ENCODE assay signal across 8 cellular contexts in the genomic region with DNA sequence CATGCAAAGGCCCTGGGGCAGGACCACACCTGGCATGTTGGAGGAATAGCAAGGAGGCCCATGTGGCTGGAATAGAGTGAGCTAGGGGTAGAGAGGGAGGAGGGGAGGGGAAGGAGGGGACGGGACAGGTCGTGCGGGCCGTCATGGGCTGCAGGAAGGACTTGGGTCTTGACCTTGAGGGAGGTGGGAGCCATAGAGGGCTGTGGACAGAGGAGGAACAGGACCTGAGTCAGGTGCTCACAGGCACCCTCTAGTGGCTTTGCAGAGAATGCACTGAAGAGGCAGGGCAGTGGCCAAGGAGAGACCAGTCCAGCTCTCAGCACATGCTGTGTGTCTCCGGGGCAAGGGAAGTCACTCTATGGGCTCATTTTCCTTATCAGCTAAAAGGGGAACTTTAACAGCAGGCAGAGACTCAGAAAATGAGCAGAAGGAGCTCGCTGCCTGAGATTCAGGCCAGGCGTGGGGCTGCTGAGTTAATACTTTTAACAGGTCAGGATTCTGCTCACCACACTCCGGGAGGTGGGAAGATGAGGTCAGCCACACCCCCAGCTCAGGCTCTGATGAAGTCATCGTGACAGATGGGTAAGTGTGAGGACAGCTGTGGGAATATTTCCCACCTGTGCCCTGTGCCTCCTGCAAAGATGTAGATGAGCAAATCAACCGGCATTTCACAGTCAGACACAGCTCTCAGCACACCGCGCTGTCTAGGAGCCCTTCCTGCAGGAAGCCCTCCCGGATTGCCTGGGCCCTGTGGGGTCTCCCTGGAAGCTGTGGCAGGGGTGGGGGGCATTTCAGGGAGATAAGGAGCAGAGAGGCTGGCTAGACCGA. TPM values are rescaled to one million over a fixed set of nuclear protein-coding genes. Genes with fewer than 3 reads are reported as not detected.
A peak's percentile ranks its signal among the peaks of the same experiment; 100 is the strongest.
DNase-seq lines count a peak whose midpoint lies in the region; ATAC-seq and TF ChIP-seq lines count a peak whose summit lies in the region.

No MANE protein-coding gene starts in this region.

- H3K27me3 Mint-ChIP-seq in neural progenitor cell (ENCODE audit: insufficient read depth, low read depth) = peaks cover 19% of the 10 kb centered on the region

- no peak overlapping the region for H3K4me3 ChIP-seq in HEK293 (ENCODE audit: low read depth, low read length)
- no peak overlapping the region for H3K4me3 ChIP-seq in OCI-LY3 (ENCODE audit: low read length)
- H3K4me3 ChIP-seq in fibroblast of the aortic adventitia (ENCODE audit: low read depth, low read length) = no peak overlapping the region
- no peak overlapping the region for H3K4me3 ChIP-seq in neural progenitor cell

- H4K20me1 ChIP-seq in OCI-LY3 (ENCODE audit: insufficient read depth, low read length) (no peaks in the 10 kb centered on the region), neural progenitor cell (ENCODE audit: low read depth) (no peaks in the 10 kb centered on the region)

- H3K9me3 Mint-ChIP-seq in neural progenitor cell = no peaks in the 10 kb centered on the region

- H3K27ac ChIP-seq in HEK293 (ENCODE audit: extremely low read depth, low read depth, low read length) (no peak overlapping the region), OCI-LY3 (ENCODE audit: low read length) (no peak overlapping the region), neural progenitor cell (no peak overlapping the region)

- H3K4me1 Mint-ChIP-seq in neural progenitor cell = peaks cover 18% of the 10 kb centered on the region

- ATAC-seq in HG03460 (IDR thresholded peaks at IDR 0.05; ENCODE audit: unreplicated experiment) = no peak
- ATAC-seq in HG03135 (IDR thresholded peaks at IDR 0.05; ENCODE audit: unreplicated experiment) = no peak

- POLR2A ChIA-PET in HEK293 (lab: Yijun Ruan, JAX) = interaction anchor here (0.5 to 1.5 kb wide), 7 partner anchors 35 to 368 kb away, joined by 3 read pairs; no protein-coding TSS in a partner anchor

- no peak overlapping the region for H2AFZ ChIP-seq in OCI-LY3 (ENCODE audit: low read depth, low read length)
- H2AFZ ChIP-seq in neural progenitor cell (replicated peaks) = no peak overlapping the region

- DNase-seq in CD1c-positive myeloid dendritic cell (ENCODE audit: extremely low spot score) = peak; percentile 94
- peak; percentile 47 for DNase-seq in activated T-cell treated with anti-CD3 and anti-CD28 coated beads, Interleukin-2, amount 50 U/mL, for 1 hour
- DNase-seq in fibroblast of the aortic adventitia (ENCODE audit: low read depth) = peak; percentile 61
- peak; percentile 70 for DNase-seq in neural progenitor cell (ENCODE audit: low spot score)

- peak overlapping the region; percentile 85 for H3K27ac Mint-ChIP-seq in neural progenitor cell

- H3K27me3 ChIP-seq in OCI-LY3 (ENCODE audit: low read depth, low read length) (peaks cover 4% of the 10 kb centered on the region; the same call in 1 of the 2 replicates), neural progenitor cell (peaks cover 15% of the 10 kb centered on the region)

- H3K36me3 ChIP-seq in HEK293 (ENCODE audit: control insufficient read depth in 2 of 2, insufficient read depth in 1 of 2, low read length in 2 of 2) (no peaks in the 10 kb centered on the region), OCI-LY3 (replicated peaks; ENCODE audit: low read depth, low read length) (no peaks in the 10 kb centered on the region), neural progenitor cell (no peaks in the 10 kb centered on the region)

- H3F3A ChIP-seq in neural progenitor cell (ENCODE audit: low read depth) = peaks cover 8% of the 10 kb centered on the region

- H3K9me3 ChIP-seq in HEK293 (ENCODE audit: control insufficient read depth, insufficient read depth, low read depth, low read length) (no peaks in the 10 kb centered on the region), OCI-LY3 (ENCODE audit: insufficient read depth, low read length) (no peaks in the 10 kb centered on the region), neural progenitor cell (ENCODE audit: low read depth) (no peaks in the 10 kb centered on the region)

- TF ChIP-seq CTCF in HEK293 (tag by site-specific recombination; IDR thresholded peaks at IDR 0.05) (peak; percentile 90), OCI-LY3 (IDR thresholded peaks at IDR 0.05; ENCODE audit: low read depth, low read length) (peak; percentile 87), fibroblast of the aortic adventitia (IDR thresholded peaks at IDR 0.05; ENCODE audit: insufficient read depth, low read length) (peak; percentile 81), neural progenitor cell (IDR thresholded peaks at IDR 0.05) (peak; percentile 74)

- peak overlapping the region; percentile 10; the same call in 1 of the 2 replicates for H3K4me2 ChIP-seq in OCI-LY3 (ENCODE audit: low read length)
- H3K4me2 ChIP-seq in neural progenitor cell = no peak overlapping the region

- H3K4me1 ChIP-seq in HEK293 (ENCODE audit: control insufficient read depth, insufficient read depth, low read length) (no peaks in the 10 kb centered on the region), OCI-LY3 (ENCODE audit: low read length) (peaks cover 18% of the 10 kb centered on the region), neural progenitor cell (peaks cover 4% of the 10 kb centered on the region)

- CTCF ChIA-PET in HEK293 (lab: Yijun Ruan, JAX) = interaction anchor here (0.6 to 3.2 kb wide), 28 partner anchors 9 to 366 kb away, joined by 3 to 46 read pairs (median 5); a partner anchor contains a TSS

- H3K9ac ChIP-seq in OCI-LY3 (ENCODE audit: low read length) (no peak overlapping the region), neural progenitor cell (no peak overlapping the region)

- H3K4me3 Mint-ChIP-seq in neural progenitor cell = peak overlapping the region; percentile 71

- H3K36me3 Mint-ChIP-seq in neural progenitor cell = no peaks in the 10 kb centered on the region

- H3K79me2 ChIP-seq in OCI-LY3 (ENCODE audit: low read length) = no peaks in the 10 kb centered on the region
- H3K79me2 ChIP-seq in neural progenitor cell (ENCODE audit: low read depth) = no peaks in the 10 kb centered on the region

TF ChIP-seq in HEK293, 187 proteins besides CTCF, POLR2A, EP300 and RAD21 (continues in another document):
- TF ChIP-seq, protein P1, sequence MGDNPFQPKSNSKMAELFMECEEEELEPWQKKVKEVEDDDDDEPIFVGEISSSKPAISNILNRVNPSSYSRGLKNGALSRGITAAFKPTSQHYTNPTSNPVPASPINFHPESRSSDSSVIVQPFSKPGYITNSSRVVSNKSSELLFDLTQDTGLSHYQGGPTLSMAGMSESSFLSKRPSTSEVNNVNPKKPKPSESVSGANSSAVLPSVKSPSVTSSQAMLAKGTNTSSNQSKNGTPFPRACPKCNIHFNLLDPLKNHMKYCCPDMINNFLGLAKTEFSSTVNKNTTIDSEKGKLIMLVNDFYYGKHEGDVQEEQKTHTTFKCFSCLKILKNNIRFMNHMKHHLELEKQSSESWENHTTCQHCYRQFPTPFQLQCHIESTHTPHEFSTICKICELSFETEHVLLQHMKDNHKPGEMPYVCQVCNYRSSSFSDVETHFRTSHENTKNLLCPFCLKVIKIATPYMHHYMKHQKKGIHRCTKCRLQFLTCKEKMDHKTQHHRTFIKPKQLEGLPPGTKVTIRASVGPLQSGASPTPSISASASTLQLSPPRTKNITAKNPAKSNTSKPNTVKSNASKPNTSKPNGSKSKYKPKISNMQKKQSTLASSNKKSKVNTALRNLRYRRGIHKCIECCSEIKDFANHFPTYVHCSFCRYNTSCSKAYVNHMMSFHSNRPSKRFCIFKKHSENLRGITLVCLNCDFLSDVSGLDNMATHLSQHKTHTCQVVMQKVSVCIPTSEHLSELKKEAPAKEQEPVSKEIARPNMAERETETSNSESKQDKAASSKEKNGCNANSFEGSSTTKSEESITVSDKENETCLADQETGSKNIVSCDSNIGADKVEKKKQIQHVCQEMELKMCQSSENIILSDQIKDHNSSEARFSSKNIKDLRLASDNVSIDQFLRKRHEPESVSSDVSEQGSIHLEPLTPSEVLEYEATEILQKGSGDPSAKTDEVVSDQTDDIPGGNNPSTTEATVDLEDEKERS (tag by site-specific recombination; IDR thresholded peaks at IDR 0.05) = peak; percentile 95
- TF ChIP-seq YY1 (tag by site-specific recombination; IDR thresholded peaks at IDR 0.05) (no peak), SP3 (tag by site-specific recombination; IDR thresholded peaks at IDR 0.05) (peak; percentile 55), ZNF626 (tag by site-specific recombination; IDR thresholded peaks at IDR 0.05) (no peak), ZNF146 (tag by site-specific recombination; IDR thresholded peaks at IDR 0.05) (no peak), HOXA7 (CRISPR knock-in tag; IDR thresholded peaks at IDR 0.05; ENCODE audit: borderline replicate concordance) (no peak), ZNF394 (tag by site-specific recombination; IDR thresholded peaks at IDR 0.05; ENCODE audit: borderline replicate concordance) (peak; percentile 46; the same call in 1 of the 2 replicates)
- TF ChIP-seq, protein P2, sequence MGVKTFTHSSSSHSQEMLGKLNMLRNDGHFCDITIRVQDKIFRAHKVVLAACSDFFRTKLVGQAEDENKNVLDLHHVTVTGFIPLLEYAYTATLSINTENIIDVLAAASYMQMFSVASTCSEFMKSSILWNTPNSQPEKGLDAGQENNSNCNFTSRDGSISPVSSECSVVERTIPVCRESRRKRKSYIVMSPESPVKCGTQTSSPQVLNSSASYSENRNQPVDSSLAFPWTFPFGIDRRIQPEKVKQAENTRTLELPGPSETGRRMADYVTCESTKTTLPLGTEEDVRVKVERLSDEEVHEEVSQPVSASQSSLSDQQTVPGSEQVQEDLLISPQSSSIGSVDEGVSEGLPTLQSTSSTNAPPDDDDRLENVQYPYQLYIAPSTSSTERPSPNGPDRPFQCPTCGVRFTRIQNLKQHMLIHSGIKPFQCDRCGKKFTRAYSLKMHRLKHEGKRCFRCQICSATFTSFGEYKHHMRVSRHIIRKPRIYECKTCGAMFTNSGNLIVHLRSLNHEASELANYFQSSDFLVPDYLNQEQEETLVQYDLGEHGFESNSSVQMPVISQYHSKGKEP (tag by site-specific recombination; IDR thresholded peaks at IDR 0.05) = no peak
- TF ChIP-seq, protein P3, sequence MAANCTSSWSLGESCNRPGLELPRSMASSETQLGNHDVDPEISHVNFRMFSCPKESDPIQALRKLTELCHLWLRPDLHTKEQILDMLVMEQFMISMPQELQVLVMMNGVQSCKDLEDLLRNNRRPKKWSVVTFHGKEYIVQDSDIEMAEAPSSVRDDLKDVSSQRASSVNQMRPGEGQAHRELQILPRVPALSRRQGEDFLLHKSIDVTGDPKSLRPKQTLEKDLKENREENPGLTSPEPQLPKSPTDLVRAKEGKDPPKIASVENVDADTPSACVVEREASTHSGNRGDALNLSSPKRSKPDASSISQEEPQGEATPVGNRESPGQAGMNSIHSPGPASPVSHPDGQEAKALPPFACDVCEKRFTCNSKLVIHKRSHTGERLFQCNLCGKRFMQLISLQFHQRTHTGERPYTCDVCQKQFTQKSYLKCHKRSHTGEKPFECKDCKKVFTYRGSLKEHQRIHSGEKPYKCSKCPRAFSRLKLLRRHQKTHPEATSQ (tag by site-specific recombination; IDR thresholded peaks at IDR 0.05) = peak; percentile 83; the same call in 1 of the 2 replicates

RNA-seq across cellular contexts. Expression of a gene that starts 6.0 kb away (rescaled TPM):
- 1.1 and 2.3 TPM in 2 replicates for total RNA-seq in fibroblast of the aortic adventitia (ENCODE audit: low replicate concordance)
- 8.2 and 15.2 TPM in 2 replicates for total RNA-seq in neural progenitor cell (ENCODE audit: low replicate concordance)

RNA-seq across cellular contexts. Expression of a gene that starts 36.8 kb away (rescaled TPM):
- 61.2 and 112 TPM in 2 replicates for total RNA-seq in fibroblast of the aortic adventitia (ENCODE audit: low replicate concordance)
- total RNA-seq in neural progenitor cell (ENCODE audit: low replicate concordance) = 23.4 and 39.5 TPM in 2 replicates
